1 cellular context compared by ENCODE assay signal in genomic region chr6:31897612-31898199, GRCh38.
TF ChIP-seq lines count a peak whose summit lies in the region.

EHMT2 (minus strand) TSS chr6:31897698; CDS start chr6:31897677, 21 bp downstream.

TF ChIP-seq in HepG2, 621 proteins besides CTCF, POLR2A, EP300 and RAD21 (continued from another document):
- TF ChIP-seq JUNB (CRISPR knock-in tag; IDR thresholded peaks at IDR 0.05; ENCODE audit: borderline replicate concordance) (no peak), HCFC1 (IDR thresholded peaks at IDR 0.05; ENCODE audit: low read depth, low read length) (peak; percentile 41), HOMEZ (CRISPR knock-in tag; IDR thresholded peaks at IDR 0.05; ENCODE audit: low read depth) (peak; percentile 27; the same call in 1 of the 2 replicates), ZNF138 (CRISPR knock-in tag; IDR thresholded peaks at IDR 0.05; ENCODE audit: low read depth) (peak; percentile 80; the same call in 1 of the 2 replicates), GLMP (CRISPR knock-in tag; IDR thresholded peaks at IDR 0.05; ENCODE audit: borderline replicate concordance) (no peak), ATM (IDR thresholded peaks at IDR 0.05; ENCODE audit: borderline replicate concordance) (no peak), ZNF552 (CRISPR knock-in tag; IDR thresholded peaks at IDR 0.05; ENCODE audit: borderline replicate concordance) (no peak), FLYWCH1 (CRISPR knock-in tag; IDR thresholded peaks at IDR 0.05) (no peak)
